ENCODE assay signal across 14 cellular contexts in the genomic region with DNA sequence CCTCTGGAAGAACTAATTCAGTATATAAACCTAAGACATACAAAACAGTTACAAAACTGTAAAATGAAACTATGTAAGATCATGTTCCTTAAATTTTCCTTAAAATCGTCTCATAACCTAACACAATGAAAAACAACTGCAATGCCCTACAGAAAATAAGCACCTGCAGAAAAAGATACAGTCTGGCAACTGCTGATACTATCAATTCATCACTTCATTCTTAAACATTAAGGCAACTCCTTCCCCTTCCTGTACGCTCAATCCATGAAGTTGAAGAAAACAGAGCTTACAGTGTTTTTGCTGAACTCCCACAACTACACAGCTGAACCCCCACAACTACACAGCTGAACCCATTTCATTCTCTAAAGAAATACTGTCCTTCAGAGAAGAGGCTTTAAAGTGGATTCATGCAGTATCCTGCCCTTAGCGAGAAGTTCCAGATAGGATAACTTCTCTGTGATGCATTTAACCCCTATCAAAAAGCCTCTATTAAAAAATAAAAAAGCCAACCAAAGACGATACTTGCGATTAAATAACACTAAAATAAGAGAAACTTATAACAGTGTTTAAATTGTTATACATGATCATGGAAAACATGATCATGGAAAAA. TPM values are rescaled to one million over a fixed set of nuclear protein-coding genes. Genes with fewer than 3 reads are reported as not detected.
A peak's percentile ranks its signal among the peaks of the same experiment; 100 is the strongest.
DNase-seq lines count a peak whose midpoint lies in the region; ATAC-seq and TF ChIP-seq lines count a peak whose summit lies in the region.
"Had no signal": no experiment of that assay in that cellular context is flagged by ENCODE, and none has a peak within 500 bp of the region (broad histone marks: within the 10 kb centered on the region; RNA-seq: fewer than 3 reads in every experiment).

No MANE protein-coding gene starts in this region.

- no peaks in the 10 kb centered on the region for H3K36me3 ChIP-seq in ACC112 (ENCODE audit: insufficient read depth, low read length)
- no peaks in the 10 kb centered on the region for H3K36me3 ChIP-seq in adipocyte (ENCODE audit: control insufficient read depth, insufficient read depth, low read length, severe bottlenecking)
- H3K36me3 ChIP-seq in MM.1S (replicated peaks; ENCODE audit: insufficient read depth, low read length): no peaks in the 10 kb centered on the region

- H3F3A ChIP-seq in MM.1S (ENCODE audit: insufficient read depth, low read length): no peaks in the 10 kb centered on the region; the same call in 1 of the 2 replicates

- no peaks in the 10 kb centered on the region for H3K9me3 Mint-ChIP-seq in HFFc6
- H3K9me3 Mint-ChIP-seq in mesothelial cell of epicardium: peaks cover 2% of the 10 kb centered on the region

- H2AFZ ChIP-seq in ACC112 (ENCODE audit: low read length, unreplicated experiment): no peak overlapping the region
- no peak overlapping the region for H2AFZ ChIP-seq in MM.1S (ENCODE audit: low read length)

- no peaks in the 10 kb centered on the region for H3K9me3 ChIP-seq in adipocyte (ENCODE audit: control insufficient read depth, low read length)
- H3K9me3 ChIP-seq in MM.1S (replicated peaks; ENCODE audit: insufficient read depth, low read length): no peaks in the 10 kb centered on the region

- no peak overlapping the region for H3K4me2 ChIP-seq in MM.1S (ENCODE audit: low read depth, low read length)

- peak overlapping the region; percentile 39 for H3K27ac ChIP-seq in ACC112 (ENCODE audit: low read depth, low read length)
- H3K27ac ChIP-seq in MM.1S (ENCODE audit: low read length): no peak overlapping the region

- H3K36me3 Mint-ChIP-seq in HFFc6 (ENCODE audit: low read depth) (peaks cover 2% of the 10 kb centered on the region), mesothelial cell of epicardium (peaks cover 2% of the 10 kb centered on the region)

- H3K4me3 ChIP-seq in ACC112 (ENCODE audit: low read depth, low read length): peak overlapping the region; percentile 43
- peak overlapping the region; percentile 38 for H3K4me3 ChIP-seq in adipocyte (ENCODE audit: low read length)
- H3K4me3 ChIP-seq in MM.1S (ENCODE audit: low read length): no peak overlapping the region

- H3K4me3 Mint-ChIP-seq in HFFc6 (peak overlapping the region; percentile 77), mesothelial cell of epicardium (no peak overlapping the region)

- H3K4me1 Mint-ChIP-seq in HFFc6 (ENCODE audit: low read depth) (peaks cover 61% of the 10 kb centered on the region), mesothelial cell of epicardium (peaks cover 25% of the 10 kb centered on the region)

- H3K9me2 ChIP-seq in MM.1S (replicated peaks; ENCODE audit: insufficient read depth, low read length): no peaks in the 10 kb centered on the region

- H3K27me3 Mint-ChIP-seq in HFFc6 (ENCODE audit: insufficient read depth) (no peaks in the 10 kb centered on the region), mesothelial cell of epicardium (ENCODE audit: low read depth) (no peaks in the 10 kb centered on the region)

- peaks cover 27% of the 10 kb centered on the region for H3K4me1 ChIP-seq in ACC112 (ENCODE audit: control insufficient read depth, insufficient read depth, low read length, unreplicated experiment)
- H3K4me1 ChIP-seq in adipocyte (ENCODE audit: control insufficient read depth, insufficient read depth, low read length): peaks cover 39% of the 10 kb centered on the region
- H3K4me1 ChIP-seq in MM.1S (ENCODE audit: low read length): no peaks in the 10 kb centered on the region

- TF ChIP-seq CTCF in HFFc6 (IDR thresholded peaks at IDR 0.05) (no peak), mesothelial cell of epicardium (IDR thresholded peaks at IDR 0.05; ENCODE audit: unreplicated experiment) (no peak), GM10266 (IDR thresholded peaks at IDR 0.05; ENCODE audit: control insufficient read depth, insufficient read depth, low read depth, missing control alignments) (no peak), MM.1S (IDR thresholded peaks at IDR 0.05; ENCODE audit: low read length) (no peak)

- H3K9ac ChIP-seq in adipocyte (ENCODE audit: low read length) (peak overlapping the region; percentile 28), MM.1S (ENCODE audit: low read length) (no peak overlapping the region)

- no peak for DNase-seq in HFFc6
- DNase-seq in adipocyte (ENCODE audit: low read depth): no peak
- DNase-seq in mesothelial cell of epicardium (ENCODE audit: low spot score in 2 of 2, unreplicated experiment in 2 of 2): no peak
- no peak for DNase-seq in GM10266 (ENCODE audit: extremely low spot score)
- DNase-seq in stimulated activated naive CD8-positive, alpha-beta T cell treated with anti-CD3 and anti-CD28 coated beads, Interleukin-15, Interleukin-2, amounts not matched to agents 100 U/mL and 50 U/mL, for 24 hours: no peak
- no peak for DNase-seq in NCI-H1930 (lab: John Stamatoyannopoulos, UW)
- DNase-seq in MM.1S: no peak
- DNase-seq: AML-193; cortex of kidney; DMS 273 treated with DMSO at 0.1 percent for 48 hours; stimulated activated CD4-positive, alpha-beta T cell treated with anti-CD3 and anti-CD28 coated beads, Interleukin-12 subunit alpha, Interleukin-12 subunit beta, amount 100 ng/mL, for 4 hours; SW 1271 had no signal

- ATAC-seq in stimulated activated naive CD8-positive, alpha-beta T cell treated with anti-CD3 and anti-CD28 coated beads, Interleukin-15, Interleukin-2, amounts not matched to agents 100 U/mL and 50 U/mL, for 24 hours: no peak
- ATAC-seq: activated CD4-positive, CD25-positive, alpha-beta regulatory T cell treated with anti-CD3 and anti-CD28 coated beads, Interleukin-2, amount 50 U/mL, for 24 hours had no signal

- H3K27me3 ChIP-seq in ACC112 (ENCODE audit: insufficient read depth, low read length): no peaks in the 10 kb centered on the region
- no peaks in the 10 kb centered on the region for H3K27me3 ChIP-seq in adipocyte (replicated peaks; ENCODE audit: control insufficient read depth, insufficient read depth, low read length)
- H3K27me3 ChIP-seq in MM.1S (replicated peaks; ENCODE audit: insufficient read depth, low read length): no peaks in the 10 kb centered on the region

- H3K79me2 ChIP-seq in ACC112 (ENCODE audit: control insufficient read depth, insufficient read depth, low read length, unreplicated experiment): peaks cover 67% of the 10 kb centered on the region
- peaks cover 67% of the 10 kb centered on the region for H3K79me2 ChIP-seq in MM.1S (ENCODE audit: low read length)

- H4K20me1 ChIP-seq in MM.1S (ENCODE audit: insufficient read depth, low read length): no peaks in the 10 kb centered on the region

- peak overlapping the region; percentile 71 for H3K27ac Mint-ChIP-seq in HFFc6
- H3K27ac Mint-ChIP-seq in mesothelial cell of epicardium: peak overlapping the region; percentile 27

RNA-seq across cellular contexts. Expression of a gene that starts 50.0 kb away (rescaled TPM):
- total RNA-seq in HFFc6 (2021; fragmentation: NEBNext Ultra II Directional; extraction: Animal tissue kit (Norgen Biotek cat#: 25700)): 10 to 100 TPM; 29.0 to 36.7 (median 32.8) TPM
- total RNA-seq in mesothelial cell of epicardium: 109 to 117 TPM (median 112 TPM) in 3 replicates
